Comparison of ENCODE assay signal across 12 cellular contexts in the genomic region with DNA sequence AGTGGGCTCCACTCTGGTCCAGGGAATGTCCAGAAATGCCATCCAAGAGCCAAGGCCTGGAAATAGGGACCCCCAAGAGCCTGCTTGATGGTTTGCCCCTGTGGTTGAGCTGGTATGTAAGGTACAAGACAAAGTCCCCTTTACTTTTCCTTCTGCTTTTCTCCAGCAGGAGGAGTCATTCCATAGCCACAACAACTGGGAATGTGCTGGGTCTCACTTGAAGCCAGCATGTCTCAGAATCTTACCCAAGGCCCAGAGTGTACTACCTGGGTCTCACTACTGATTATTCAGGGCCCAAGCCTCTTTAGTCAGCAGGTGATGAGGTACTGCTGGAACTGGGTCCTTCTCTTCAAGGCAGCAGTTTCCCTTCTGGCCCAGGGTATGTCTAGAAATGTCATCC.
DNase-seq lines count a peak whose midpoint lies in the region; ATAC-seq and TF ChIP-seq lines count a peak whose summit lies in the region.
"Had no signal": no experiment of that assay in that cellular context is flagged by ENCODE, and none has a peak within 500 bp of the region (broad histone marks: within the 10 kb centered on the region; RNA-seq: fewer than 3 reads in every experiment).

No MANE protein-coding gene starts in this region.

- DNase-seq in 8988T (peak; percentile 9), GM23248 (peak; percentile 46), body of pancreas (peak in 1 of 4 donors; percentile 8), iPS-NIHi11 (ENCODE audit: low spot score) (peak; percentile 19), T-helper 9 cell (no peak), osteocyte (ENCODE audit: extremely low spot score, unreplicated experiment) (no peak), COR-L47 (lab: John Stamatoyannopoulos, UW) (no peak)
- no peak for DNase-seq in activated CD4-positive, alpha-beta memory T cell treated with anti-CD3 and anti-CD28 coated beads, Interleukin-2, amount 10 ng/mL, durations not matched to agents 7 days and 5 days
- DNase-seq: activated CD4-positive, alpha-beta T cell treated with anti-CD3 and anti-CD28 coated beads for 4 hours; CD8-positive, alpha-beta T cell had no signal

- H3K27me3 ChIP-seq in GM23248 (replicated peaks; ENCODE audit: insufficient read depth) (no peaks in the 10 kb centered on the region), body of pancreas (no peaks in the 10 kb centered on the region)

- H3K4me3 ChIP-seq in GM23248 (no peak overlapping the region), body of pancreas (no peak overlapping the region)

- CTCF ChIA-PET in activated CD4-positive, alpha-beta memory T cell treated with anti-CD3 and anti-CD28 coated beads, Interleukin-2, amount 10 ng/mL, durations not matched to agents 7 days and 5 days (lab: Charles Lee): no interaction called here

- no peaks in the 10 kb centered on the region for H3K9me2 ChIP-seq in GM23248 (ENCODE audit: insufficient read depth)

- no peaks in the 10 kb centered on the region for H4K20me1 ChIP-seq in GM23248 (ENCODE audit: insufficient read depth)

- H3K27ac ChIP-seq in GM23248 (no peak overlapping the region), body of pancreas (no peak overlapping the region)

- TF ChIP-seq POLR2A in body of pancreas (IDR thresholded peaks at IDR 0.05): no peak

- no peaks in the 10 kb centered on the region for H3F3A ChIP-seq in GM23248 (ENCODE audit: insufficient read depth)

- TF ChIP-seq CTCF in body of pancreas (IDR thresholded peaks at IDR 0.05) (peak in 4 of 7 experiments; percentile 38 to 48 (median 46)), osteocyte (IDR thresholded peaks at IDR 0.05) (no peak)

- no peaks in the 10 kb centered on the region for H3K79me2 ChIP-seq in GM23248 (ENCODE audit: insufficient read depth)

- no peaks in the 10 kb centered on the region for H3K4me1 Mint-ChIP-seq in activated CD4-positive, alpha-beta memory T cell treated with anti-CD3 and anti-CD28 coated beads, Interleukin-2, amount 10 ng/mL, durations not matched to agents 7 days and 5 days
- no peaks in the 10 kb centered on the region for H3K4me1 Mint-ChIP-seq in osteocyte (ENCODE audit: unreplicated experiment)
- H3K4me1 Mint-ChIP-seq: central memory CD8-positive, alpha-beta T cell; mesothelial cell of epicardium had no signal

- ATAC-seq in body of pancreas: no peak
- ATAC-seq: CD8-positive, alpha-beta T cell had no signal

- intact Hi-C loops in body of pancreas (cut with DNase I): no loop called here

- H3K4me1 ChIP-seq in GM23248 (ENCODE audit: insufficient read depth) (no peaks in the 10 kb centered on the region), body of pancreas (no peaks in the 10 kb centered on the region)

- POLR2A ChIA-PET in activated CD4-positive, alpha-beta memory T cell treated with anti-CD3 and anti-CD28 coated beads, Interleukin-2, amount 10 ng/mL, durations not matched to agents 7 days and 5 days (lab: Charles Lee): no interaction called here

- H3K9me3 ChIP-seq in GM23248 (ENCODE audit: low read depth) (no peaks in the 10 kb centered on the region), body of pancreas (no peaks in the 10 kb centered on the region)

- H3K36me3 ChIP-seq in GM23248 (ENCODE audit: low read depth) (no peaks in the 10 kb centered on the region), body of pancreas (replicated peaks in 1 of 2; ENCODE audit: insufficient read depth in 1 of 2, low read depth in 2 of 2) (no peaks in the 10 kb centered on the region)

- no peak overlapping the region for H2AFZ ChIP-seq in GM23248

- no peak overlapping the region for H3K9ac ChIP-seq in GM23248

- no peak overlapping the region for H3K27ac Mint-ChIP-seq in activated CD4-positive, alpha-beta memory T cell treated with anti-CD3 and anti-CD28 coated beads, Interleukin-2, amount 10 ng/mL, durations not matched to agents 7 days and 5 days
- H3K27ac Mint-ChIP-seq in osteocyte (ENCODE audit: unreplicated experiment): no peak overlapping the region
- H3K27ac Mint-ChIP-seq: CD8-positive, alpha-beta T cell; mesothelial cell of epicardium had no signal

- H3K4me3 Mint-ChIP-seq in activated CD4-positive, alpha-beta memory T cell treated with anti-CD3 and anti-CD28 coated beads, Interleukin-2, amount 10 ng/mL, durations not matched to agents 7 days and 5 days: no peak overlapping the region
- no peak overlapping the region for H3K4me3 Mint-ChIP-seq in osteocyte (ENCODE audit: unreplicated experiment)
- H3K4me3 Mint-ChIP-seq: CD8-positive, alpha-beta T cell; central memory CD8-positive, alpha-beta T cell; mesothelial cell of epicardium had no signal

- H3K27me3 Mint-ChIP-seq in activated CD4-positive, alpha-beta memory T cell treated with anti-CD3 and anti-CD28 coated beads, Interleukin-2, amount 10 ng/mL, durations not matched to agents 7 days and 5 days: peaks cover 10% of the 10 kb centered on the region
- H3K27me3 Mint-ChIP-seq in osteocyte (ENCODE audit: unreplicated experiment): no peaks in the 10 kb centered on the region

- H3K4me2 ChIP-seq in GM23248 (ENCODE audit: unreplicated experiment): no peak overlapping the region

- no peaks in the 10 kb centered on the region for H3K36me3 Mint-ChIP-seq in activated CD4-positive, alpha-beta memory T cell treated with anti-CD3 and anti-CD28 coated beads, Interleukin-2, amount 10 ng/mL, durations not matched to agents 7 days and 5 days (ENCODE audit: low read depth)
- no peaks in the 10 kb centered on the region for H3K36me3 Mint-ChIP-seq in osteocyte (ENCODE audit: unreplicated experiment)

- in situ Hi-C loops in GM23248 (cut with MboI): loop anchor here (10.0 kb wide), 1 partner anchor 145 kb away; no protein-coding TSS in a partner anchor

- peaks cover 5% of the 10 kb centered on the region for H3K9me3 Mint-ChIP-seq in activated CD4-positive, alpha-beta memory T cell treated with anti-CD3 and anti-CD28 coated beads, Interleukin-2, amount 10 ng/mL, durations not matched to agents 7 days and 5 days
- H3K9me3 Mint-ChIP-seq in osteocyte (ENCODE audit: unreplicated experiment): peaks cover 14% of the 10 kb centered on the region

Comparison
In these comparisons a context has a peak if more than half of its experiments do, and no peak if none do; other contexts are left out.
1. DNase-seq: peak in 8988T (single experiment), GM23248 (single experiment) and iPS-NIHi11 (single experiment); none in activated CD4-positive, alpha-beta memory T cell treated with anti-CD3 and anti-CD28 coated beads, Interleukin-2, amount 10 ng/mL, durations not matched to agents 7 days and 5 days (single experiment), T-helper 9 cell (single experiment), osteocyte (single experiment) and COR-L47 (single experiment).